In the genomic region with DNA sequence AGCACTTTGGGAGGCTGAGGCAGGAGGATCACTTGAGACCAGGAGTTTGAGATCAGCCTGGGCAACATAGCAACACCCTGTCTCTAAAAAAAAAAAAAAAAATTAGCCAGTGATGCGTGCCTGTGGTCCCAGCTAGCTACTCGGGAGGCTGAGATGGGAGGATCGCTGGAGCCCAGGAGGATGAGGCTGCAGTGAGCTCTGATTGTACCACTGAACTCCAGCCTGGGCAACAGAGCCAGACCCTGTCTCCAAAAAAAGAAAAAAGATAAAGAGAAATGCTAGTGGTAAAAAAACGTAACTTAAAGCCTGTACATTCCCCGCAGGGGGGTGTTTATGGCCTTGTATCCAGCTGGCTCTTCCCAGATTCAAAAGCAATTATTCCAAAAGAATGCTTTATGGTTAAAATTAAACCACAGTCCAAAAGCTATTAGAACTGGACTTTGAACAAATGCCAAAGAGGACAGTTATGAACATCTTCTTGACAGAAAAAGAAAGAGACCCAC, we compare ENCODE assay signal across 8 cellular contexts.
DNase-seq lines count a peak whose midpoint lies in the region; ATAC-seq and TF ChIP-seq lines count a peak whose summit lies in the region.

No MANE protein-coding gene starts in this region.

- peak overlapping the region; percentile 56 for H3K4me3 ChIP-seq in WI38 (ENCODE audit: low read depth, low read length)

- H3K27ac Mint-ChIP-seq in stimulated activated effector memory CD8-positive, alpha-beta T cell treated with anti-CD3 and anti-CD28 coated beads, Interleukin-12 subunit alpha, Interleukin-12 subunit beta, amount 100 ng/mL, for 72 hours: peak overlapping the region; percentile 83

- no peak for TF ChIP-seq CTCF in WI38 (IDR thresholded peaks at IDR 0.05; ENCODE audit: low read depth, low read length)

- H3K4me3 Mint-ChIP-seq in stimulated activated effector memory CD8-positive, alpha-beta T cell treated with anti-CD3 and anti-CD28 coated beads, Interleukin-12 subunit alpha, Interleukin-12 subunit beta, amount 100 ng/mL, for 72 hours: peak overlapping the region; percentile 76

- peaks cover 5% of the 10 kb centered on the region for H3K36me3 Mint-ChIP-seq in stimulated activated effector memory CD8-positive, alpha-beta T cell treated with anti-CD3 and anti-CD28 coated beads, Interleukin-12 subunit alpha, Interleukin-12 subunit beta, amount 100 ng/mL, for 72 hours

- H3K4me1 Mint-ChIP-seq in stimulated activated effector memory CD8-positive, alpha-beta T cell treated with anti-CD3 and anti-CD28 coated beads, Interleukin-12 subunit alpha, Interleukin-12 subunit beta, amount 100 ng/mL, for 72 hours: peaks cover 12% of the 10 kb centered on the region

- no peak for ATAC-seq in stimulated activated effector memory CD8-positive, alpha-beta T cell treated with anti-CD3 and anti-CD28 coated beads, Interleukin-12 subunit alpha, Interleukin-12 subunit beta, amount 100 ng/mL, for 72 hours

- DNase-seq in NCI-H1417 (lab: John Stamatoyannopoulos, UW) (peak in 2 of 3 experiments; percentile 39 to 69), NCI-H1417 treated with DMSO at 0.1 percent for 48 hours (lab: John Stamatoyannopoulos, UW) (no peak), glomerular visceral epithelial cell (ENCODE audit: extremely low spot score) (peak; percentile 22), DMS79 (lab: John Stamatoyannopoulos, UW) (no peak), EL (no peak)
- no peak for DNase-seq in stimulated activated effector memory CD8-positive, alpha-beta T cell treated with anti-CD3 and anti-CD28 coated beads, Interleukin-12 subunit alpha, Interleukin-12 subunit beta, amount 100 ng/mL, for 72 hours (ENCODE audit: low spot score in 2 of 2)
- no peak for DNase-seq in stimulated activated CD4-positive, alpha-beta T cell treated with anti-CD3 and anti-CD28 coated beads, Interleukin-2, amount 100 ng/mL, for 48 hours

- H3K9me3 Mint-ChIP-seq in stimulated activated effector memory CD8-positive, alpha-beta T cell treated with anti-CD3 and anti-CD28 coated beads, Interleukin-12 subunit alpha, Interleukin-12 subunit beta, amount 100 ng/mL, for 72 hours: no peaks in the 10 kb centered on the region

Comparison
In these comparisons a context has a peak if more than half of its experiments do, and no peak if none do; other contexts are left out.
1. DNase-seq: peak in NCI-H1417 (2 of 3) and glomerular visceral epithelial cell (single experiment); none in NCI-H1417 treated with DMSO at 0.1 percent for 48 hours (single experiment), stimulated activated effector memory CD8-positive, alpha-beta T cell treated with anti-CD3 and anti-CD28 coated beads, Interleukin-12 subunit alpha, Interleukin-12 subunit beta, amount 100 ng/mL, for 72 hours (0 of 2), DMS79 (single experiment), EL (single experiment) and stimulated activated CD4-positive, alpha-beta T cell treated with anti-CD3 and anti-CD28 coated beads, Interleukin-2, amount 100 ng/mL, for 48 hours (0 of 2).